24 cellular contexts compared by ENCODE assay signal in genomic region chr2:109098251-109098920, GRCh38. TPM values are rescaled to one million over a fixed set of nuclear protein-coding genes. Genes with fewer than 3 reads are reported as not detected.
DNase-seq lines count a peak whose midpoint lies in the region; ATAC-seq and TF ChIP-seq lines count a peak whose summit lies in the region.
"Had no signal": no experiment of that assay in that cellular context is flagged by ENCODE, and none has a peak within 500 bp of the region (broad histone marks: within the 10 kb centered on the region; RNA-seq: fewer than 3 reads in every experiment).

No MANE protein-coding gene starts in this region.

- no peak for TF ChIP-seq CTCF in RWPE2 (IDR thresholded peaks at IDR 0.05; ENCODE audit: poor library complexity, severe bottlenecking)

- no peaks in the 10 kb centered on the region for H3K9me3 ChIP-seq in RWPE2 (ENCODE audit: severe bottlenecking)
- H3K9me3 ChIP-seq: MG63 had no signal

- no peaks in the 10 kb centered on the region for H3K36me3 ChIP-seq in RWPE2 (ENCODE audit: low read depth)
- H3K36me3 ChIP-seq: heart left ventricle, left lung, MG63 had no signal

- DNase-seq in Daoy (ENCODE audit: low read depth) (peak; percentile 45), RWPE2 (ENCODE audit: low spot score) (no peak), dermis microvascular lymphatic vessel endothelial cell (ENCODE audit: low read depth in 2 of 2) (peak; percentile 67 to 89), kidney tubule cell (ENCODE audit: low spot score) (peak; percentile 28), dedifferentiated amniotic fluid mesenchymal stem cell (ENCODE audit: extremely low spot score) (no peak), NCI-H146 (lab: John Stamatoyannopoulos, UW) (no peak)
- DNase-seq in activated CD8-positive, alpha-beta memory T cell treated with anti-CD3 and anti-CD28 coated beads, Interleukin-2, amount 50 U/mL, for 48 hours: no peak
- DNase-seq: activated CD4-positive, alpha-beta T cell treated with anti-CD3 and anti-CD28 coated beads for 36 hours; activated CD8-positive, alpha-beta memory T cell treated with anti-CD3 and anti-CD28 coated beads for 24 hours; activated naive CD4-positive, alpha-beta T cell treated with anti-CD3 and anti-CD28 coated beads, Interleukin-2, amount 10 ng/mL, durations not matched to agents 7 days and 5 days; activated T-cell treated with anti-CD3 and anti-CD28 coated beads, Interleukin-2, amount 50 U/mL, for 4 hours; anterior cingulate cortex; Caco-2; effector memory CD8-positive, alpha-beta T cell; heart left ventricle; left lung; MG63; NCI-H1436 treated with DMSO at 0.1 percent for 48 hours; NCI-H2171; NCI-H526 treated with DMSO at 0.1 percent for 48 hours; nephron progenitor cell had no signal

- H3K4me1 ChIP-seq in RWPE2 (ENCODE audit: insufficient read depth, poor library complexity, severe bottlenecking): peaks cover 15% of the 10 kb centered on the region
- H3K4me1 ChIP-seq: heart left ventricle had no signal

- H3K27ac ChIP-seq in RWPE2 (ENCODE audit: poor library complexity, severe bottlenecking): peak overlapping the region; percentile 76
- H3K27ac ChIP-seq: BLaER1 treated with 17β-estradiol and CSF1 and Interleukin-3, amounts not matched to agents 10 nM and 100 nM; heart left ventricle; HL-60; left lung had no signal

- H3K27me3 ChIP-seq in RWPE2 (ENCODE audit: insufficient read depth, poor library complexity, severe bottlenecking): no peaks in the 10 kb centered on the region
- H3K27me3 ChIP-seq: BLaER1 treated with 17β-estradiol and CSF1 and Interleukin-3, amounts not matched to agents 10 nM and 100 nM had no signal

- H3K4me3 ChIP-seq in RWPE2 (ENCODE audit: severe bottlenecking): no peak overlapping the region
- H3K4me3 ChIP-seq: BLaER1 treated with 17β-estradiol and CSF1 and Interleukin-3, amounts not matched to agents 10 nM and 100 nM; heart left ventricle; left lung; MG63 had no signal

- ATAC-seq in RWPE2 (ENCODE audit: low read depth) (peak; percentile 93), GM19467 (IDR thresholded peaks at IDR 0.05; ENCODE audit: unreplicated experiment) (no peak)
- ATAC-seq: activated CD4-positive, alpha-beta T cell treated with anti-CD3 and anti-CD28 coated beads for 36 hours; activated T-cell treated with anti-CD3 and anti-CD28 coated beads, Interleukin-2, amount 50 U/mL, for 4 hours; effector memory CD8-positive, alpha-beta T cell; left lung had no signal

RNA-seq across cellular contexts. Expression of gene SH3RF3, which starts 30.6 kb away (rescaled TPM):
- 3.0 and 3.3 TPM in 2 replicates for total RNA-seq in Daoy (2014; rRNA removed; shearing (Covaris generic))
- total RNA-seq in dermis microvascular lymphatic vessel endothelial cell: 4.5 and 8.9 TPM in 2 replicates

Comparison
In these comparisons a context has a peak if more than half of its experiments do, and no peak if none do; other contexts are left out.
1. DNase-seq: peak in Daoy (single experiment), dermis microvascular lymphatic vessel endothelial cell (2 of 2) and kidney tubule cell (single experiment); none in RWPE2 (single experiment), dedifferentiated amniotic fluid mesenchymal stem cell (single experiment), NCI-H146 (single experiment) and activated CD8-positive, alpha-beta memory T cell treated with anti-CD3 and anti-CD28 coated beads, Interleukin-2, amount 50 U/mL, for 48 hours (single experiment).